In genomic region chr20:62818592-62819493, GRCh38 we compare ENCODE assay signal across 1 cellular context.
TF ChIP-seq lines count a peak whose summit lies in the region.

No MANE protein-coding gene starts in this region.

TF ChIP-seq in HepG2, 621 proteins besides CTCF, POLR2A, EP300 and RAD21 (continued from another document and continues in another):
- no peak for TF ChIP-seq BATF2 (CRISPR knock-in tag; IDR thresholded peaks at IDR 0.05)
- 0 out of 2 replicates have a peak, but pooled peaks have one; percentile 19 for TF ChIP-seq SNAPC2 (CRISPR knock-in tag; IDR thresholded peaks at IDR 0.05)
- no peak for TF ChIP-seq ZNF607 (CRISPR knock-in tag; IDR thresholded peaks at IDR 0.05; ENCODE audit: borderline replicate concordance)
- TF ChIP-seq ZBTB8A (CRISPR knock-in tag; IDR thresholded peaks at IDR 0.05; ENCODE audit: borderline replicate concordance, low read depth), result no peak
- TF ChIP-seq ZNF691 (CRISPR knock-in tag; IDR thresholded peaks at IDR 0.05; ENCODE audit: borderline replicate concordance, low read depth), result peak; percentile 25; the same call in 1 of the 2 replicates
- TF ChIP-seq SNAPC5 (CRISPR knock-in tag; IDR thresholded peaks at IDR 0.05; ENCODE audit: borderline replicate concordance), result no peak
- TF ChIP-seq JUNB (CRISPR knock-in tag; IDR thresholded peaks at IDR 0.05; ENCODE audit: borderline replicate concordance), result no peak
- peak; percentile 12; the same call in 1 of the 2 replicates for TF ChIP-seq HNF4G (IDR thresholded peaks at IDR 0.05; ENCODE audit: borderline replicate concordance, low read depth, low read length)
- TF ChIP-seq HNF4G (CRISPR knock-in tag; IDR thresholded peaks at IDR 0.05; ENCODE audit: borderline replicate concordance, low read depth), result no peak
- no peak; the same call in none of the 2 replicates for TF ChIP-seq THAP9 (CRISPR knock-in tag; IDR thresholded peaks at IDR 0.05; ENCODE audit: borderline replicate concordance)
- TF ChIP-seq DMAP1 (CRISPR knock-in tag; IDR thresholded peaks at IDR 0.05), result peak; percentile 39; the same call in 1 of the 2 replicates
- TF ChIP-seq ZNF639 (CRISPR knock-in tag; conservative IDR thresholded peaks at IDR 0.05), result 0 out of 2 replicates have a peak, but pooled peaks have one; percentile 29
- no peak for TF ChIP-seq RNF2 (conservative IDR thresholded peaks at IDR 0.05; ENCODE audit: low read depth)
- no peak for TF ChIP-seq IKZF1 (IDR thresholded peaks at IDR 0.05)
- TF ChIP-seq STAT5B (CRISPR knock-in tag; IDR thresholded peaks at IDR 0.05), result no peak; the same call in 1 of the 2 replicates
- TF ChIP-seq ZNF407 (CRISPR knock-in tag; IDR thresholded peaks at IDR 0.05; ENCODE audit: not compliant biosample characterization), result peak; percentile 56
- TF ChIP-seq RXRA (CRISPR knock-in tag; IDR thresholded peaks at IDR 0.05), result peak; percentile 89
- TF ChIP-seq GFI1 (CRISPR knock-in tag; IDR thresholded peaks at IDR 0.05; ENCODE audit: borderline replicate concordance), result no peak
- TF ChIP-seq KLF12 (CRISPR knock-in tag; IDR thresholded peaks at IDR 0.05; ENCODE audit: borderline replicate concordance), result no peak
- no peak for TF ChIP-seq SUZ12 (IDR thresholded peaks at IDR 0.05; ENCODE audit: low read depth, low read length)
- TF ChIP-seq ZNF10 (CRISPR knock-in tag; IDR thresholded peaks at IDR 0.05; ENCODE audit: borderline replicate concordance, low read depth), result no peak
- no peak for TF ChIP-seq ZNF577 (CRISPR knock-in tag; IDR thresholded peaks at IDR 0.05; ENCODE audit: borderline replicate concordance, low read depth)
- peak; percentile 49; the same call in 1 of the 2 replicates for TF ChIP-seq HOXD1 (CRISPR knock-in tag; IDR thresholded peaks at IDR 0.05)
- TF ChIP-seq TEAD3 (CRISPR knock-in tag; optimal IDR thresholded peaks at IDR 0.05; ENCODE audit: borderline replicate concordance), result no peak
- TF ChIP-seq ZNF720 (CRISPR knock-in tag; IDR thresholded peaks at IDR 0.05), result no peak
- 0 out of 2 replicates have a peak, but pooled peaks have one; percentile 58 for TF ChIP-seq ZNF138 (CRISPR knock-in tag; IDR thresholded peaks at IDR 0.05; ENCODE audit: low read depth)
- TF ChIP-seq SNRNP70 (IDR thresholded peaks at IDR 0.05; ENCODE audit: low read depth, low read length), result no peak
- TF ChIP-seq BRF2 (CRISPR knock-in tag; IDR thresholded peaks at IDR 0.05), result no peak
- TF ChIP-seq CREBL2 (CRISPR knock-in tag; IDR thresholded peaks at IDR 0.05; ENCODE audit: borderline replicate concordance), result no peak; the same call in 1 of the 2 replicates
- peak; percentile 43; the same call in 1 of the 2 replicates for TF ChIP-seq ZNF609 (CRISPR knock-in tag; IDR thresholded peaks at IDR 0.05; ENCODE audit: borderline replicate concordance)
- TF ChIP-seq GABPA (IDR thresholded peaks at IDR 0.05; ENCODE audit: low read depth, low read length), result no peak
- TF ChIP-seq GABPA (CRISPR knock-in tag; IDR thresholded peaks at IDR 0.05; ENCODE audit: low read depth), result no peak
- no peak for TF ChIP-seq ZBTB1 (CRISPR knock-in tag; IDR thresholded peaks at IDR 0.05; ENCODE audit: borderline replicate concordance)
- TF ChIP-seq RXRB (CRISPR knock-in tag; IDR thresholded peaks at IDR 0.05; ENCODE audit: borderline replicate concordance), result peak; percentile 43; the same call in 1 of the 2 replicates
- TF ChIP-seq ZNF816 (CRISPR knock-in tag; IDR thresholded peaks at IDR 0.05; ENCODE audit: borderline replicate concordance), result no peak
- peak; percentile 6 for TF ChIP-seq YY1 (IDR thresholded peaks at IDR 0.05; ENCODE audit: insufficient read depth, insufficient replicate concordance, low read depth, low read length)
- peak; percentile 20; the same call in 1 of the 2 replicates for TF ChIP-seq ZBTB20 (CRISPR knock-in tag; IDR thresholded peaks at IDR 0.05; ENCODE audit: borderline replicate concordance, low read depth)
- no peak for TF ChIP-seq CBX1 (IDR thresholded peaks at IDR 0.05; ENCODE audit: low read depth)
- TF ChIP-seq ZMYM4 (CRISPR knock-in tag; IDR thresholded peaks at IDR 0.05), result no peak
